ENCODE assay signal across 21 cellular contexts in the genomic region with DNA sequence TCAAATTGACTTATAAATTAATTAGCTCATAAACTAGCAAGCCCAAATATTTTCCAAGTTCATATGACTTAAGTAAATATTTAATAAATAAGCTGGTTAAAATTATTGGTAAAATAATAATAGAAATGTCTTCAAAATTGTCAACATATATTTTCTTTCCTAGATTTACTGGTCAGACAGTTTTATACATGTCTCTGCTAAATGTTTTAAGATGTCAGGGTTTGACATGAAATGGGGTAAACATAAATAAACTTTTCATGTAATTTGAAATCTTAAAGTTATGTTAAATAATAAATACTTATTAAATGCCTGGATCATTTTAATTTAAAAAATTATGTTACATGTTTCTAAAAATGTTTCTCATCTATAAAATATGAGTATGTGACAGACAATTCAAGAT. TPM values are rescaled to one million over a fixed set of nuclear protein-coding genes. Genes with fewer than 3 reads are reported as not detected.
A peak's percentile ranks its signal among the peaks of the same experiment; 100 is the strongest.
DNase-seq lines count a peak whose midpoint lies in the region; ATAC-seq, FAIRE-seq and TF ChIP-seq lines count a peak whose summit lies in the region.
"Had no signal": no experiment of that assay in that cellular context is flagged by ENCODE, and none has a peak within 500 bp of the region (broad histone marks: within the 10 kb centered on the region; RNA-seq: fewer than 3 reads in every experiment).

No MANE protein-coding gene starts in this region.

- H3K9me3 Mint-ChIP-seq in endodermal cell = peaks cover 34% of the 10 kb centered on the region

- H3K9me3 ChIP-seq in endodermal cell (ENCODE audit: control insufficient read depth, low read length) (peaks cover 45% of the 10 kb centered on the region), kidney (ENCODE audit: control insufficient read depth in 1 of 2, low read length in 2 of 2) (peaks cover 0 to 10% of the 10 kb centered on the region in 2 donors), PC-9 (ENCODE audit: insufficient read depth, low read depth) (peaks cover 8% of the 10 kb centered on the region; the same call in 1 of the 2 replicates)

- H3K79me2 ChIP-seq in KMS-11 (ENCODE audit: insufficient read depth, low read depth) = no peaks in the 10 kb centered on the region
- no peaks in the 10 kb centered on the region for H3K79me2 ChIP-seq in PC-9 (ENCODE audit: low read depth)

- FAIRE-seq in A204.1 (lab: Jason Lieb, UNC) = peak; percentile 70
- peak; percentile 85 for FAIRE-seq in kidney (lab: Jason Lieb, UNC)
- FAIRE-seq: GM12891 had no signal

- DNase-seq in endodermal cell (no peak), kidney (no peak), PC-9 (no peak), occipital lobe (lab: John Stamatoyannopoulos, UW) (no peak), G401 (ENCODE audit: low spot score) (no peak)
- DNase-seq: CD4-positive, alpha-beta memory T cell; DMS153; DMS79 treated with DMSO at 0.1 percent for 48 hours; GOT3; H7 had no signal

- no peaks in the 10 kb centered on the region for H3F3A ChIP-seq in PC-9 (ENCODE audit: insufficient read depth, low read depth)

- H3K4me3 ChIP-seq in KMS-11 (IDR thresholded peaks at IDR 0.05; ENCODE audit: insufficient read depth, low read depth, low read length) (no peak overlapping the region), endodermal cell (ENCODE audit: low read length) (peak overlapping the region; percentile 43), kidney (ENCODE audit: low read length in 2 of 2) (no peak overlapping the region), PC-9 (no peak overlapping the region)
- H3K4me3 ChIP-seq: BLaER1 had no signal

- no peak overlapping the region for H3K4me3 Mint-ChIP-seq in endodermal cell
- H3K4me3 Mint-ChIP-seq: CD14-positive monocyte; CD4-positive, alpha-beta memory T cell had no signal

- H3K27me3 Mint-ChIP-seq in endodermal cell (ENCODE audit: insufficient read depth) = no peaks in the 10 kb centered on the region

- H3K36me3 Mint-ChIP-seq in endodermal cell (ENCODE audit: low read depth) = no peaks in the 10 kb centered on the region
- H3K36me3 Mint-ChIP-seq: CD14-positive monocyte had no signal

- H3K4me2 ChIP-seq in KMS-11 = peak overlapping the region; percentile 39; the same call in 1 of the 2 replicates
- no peak overlapping the region for H3K4me2 ChIP-seq in PC-9
- H3K4me2 ChIP-seq: BLaER1 had no signal

- H3K9ac ChIP-seq in KMS-11 = no peak overlapping the region
- no peak overlapping the region for H3K9ac ChIP-seq in endodermal cell (ENCODE audit: extremely low read depth, low read length, poor library complexity, severe bottlenecking)
- no peak overlapping the region for H3K9ac ChIP-seq in kidney (ENCODE audit: low read length in 2 of 2)
- H3K9ac ChIP-seq: BLaER1 had no signal

- POLR2A ChIA-PET in PC-9 (lab: Charles Lee; ENCODE audit: unreplicated experiment) = no interaction called here

- no peaks in the 10 kb centered on the region for H3K9me2 ChIP-seq in PC-9 (ENCODE audit: insufficient read depth)

- in situ Hi-C loops in G401 (cut with HindIII; ENCODE audit: low sequenced_read_pairs) = no loop called here

- H4K20me1 ChIP-seq in KMS-11 (ENCODE audit: insufficient read depth) = no peaks in the 10 kb centered on the region
- H4K20me1 ChIP-seq in PC-9 (ENCODE audit: insufficient read depth) = no peaks in the 10 kb centered on the region
- H4K20me1 ChIP-seq: BLaER1 had no signal

- CTCF ChIA-PET in PC-9 (lab: Charles Lee) = no interaction called here

- intact Hi-C loops in kidney (cut with DNase I) = no loop called here
- intact Hi-C loops in PC-9 (cut with micrococcal nuclease; ENCODE audit: unreplicated experiment) = no loop called here

- H3K36me3 ChIP-seq in KMS-11 (ENCODE audit: insufficient read depth) (no peaks in the 10 kb centered on the region), endodermal cell (ENCODE audit: control insufficient read depth, insufficient read depth, low read length) (no peaks in the 10 kb centered on the region), kidney (ENCODE audit: control insufficient read depth in 1 of 2, insufficient read depth in 2 of 2, low read length in 2 of 2) (no peaks in the 10 kb centered on the region), PC-9 (ENCODE audit: low read depth) (no peaks in the 10 kb centered on the region)
- H3K36me3 ChIP-seq: BLaER1 had no signal

- BruUV-seq in PC-9 (replicated peaks; lab: Mats Ljungman, UMichigan) = no TSS peak

- H3K27me3 ChIP-seq in KMS-11 (ENCODE audit: insufficient read depth, low read depth) (no peaks in the 10 kb centered on the region), endodermal cell (ENCODE audit: control insufficient read depth, insufficient read depth, low read length, poor library complexity, severe bottlenecking) (no peaks in the 10 kb centered on the region), PC-9 (ENCODE audit: insufficient read depth, low read depth) (no peaks in the 10 kb centered on the region)
- H3K27me3 ChIP-seq: BLaER1 had no signal

- ATAC-seq in GM21367 (IDR thresholded peaks at IDR 0.05; ENCODE audit: unreplicated experiment) = no peak

- H3K27ac Mint-ChIP-seq in endodermal cell = no peak overlapping the region
- H3K27ac Mint-ChIP-seq: CD4-positive, alpha-beta memory T cell had no signal

- peaks cover under 1% of the 10 kb centered on the region for H3K4me1 Mint-ChIP-seq in endodermal cell
- H3K4me1 Mint-ChIP-seq: CD4-positive, alpha-beta memory T cell had no signal

- H2AFZ ChIP-seq in KMS-11 (ENCODE audit: low read depth) = no peak overlapping the region
- no peak overlapping the region for H2AFZ ChIP-seq in PC-9

- H3K4me1 ChIP-seq in KMS-11 (ENCODE audit: low read depth, poor library complexity, severe bottlenecking) (peaks cover 43% of the 10 kb centered on the region), endodermal cell (ENCODE audit: control insufficient read depth, insufficient read depth, low read length) (no peaks in the 10 kb centered on the region), kidney (ENCODE audit: control insufficient read depth in 1 of 2, insufficient read depth in 1 of 2, low read depth in 1 of 2, low read length in 2 of 2) (peaks cover 2 to 10% of the 10 kb centered on the region in 2 donors), PC-9 (replicated peaks; ENCODE audit: insufficient read depth) (no peaks in the 10 kb centered on the region)
- H3K4me1 ChIP-seq: BLaER1 had no signal

- H3K27ac ChIP-seq in KMS-11 (0 out of 2 replicates have a peak overlapping the region, but pooled peaks have one; percentile 40), endodermal cell (ENCODE audit: low read depth, low read length) (no peak overlapping the region), kidney (ENCODE audit: low read depth in 2 of 2, low read length in 2 of 2) (no peak overlapping the region), PC-9 (no peak overlapping the region)
- H3K27ac ChIP-seq: 22Rv1, BLaER1, HL-60 had no signal

- TF ChIP-seq CTCF in KMS-11 (conservative IDR thresholded peaks at IDR 0.05; ENCODE audit: low read depth, low read length) (no peak), endodermal cell (conservative IDR thresholded peaks at IDR 0.05) (no peak), kidney (IDR thresholded peaks at IDR 0.05; ENCODE audit: borderline replicate concordance, extremely low read depth, insufficient read depth) (no peak), PC-9 (conservative IDR thresholded peaks at IDR 0.05) (no peak)

RNA-seq across cellular contexts. Expression of gene CYSLTR2, which starts 18.3 kb away (rescaled TPM):
- not detected for total RNA-seq in endodermal cell
- polyA plus RNA-seq in endodermal cell (2013, experiment 1 of 2) = not detected
- 0.08 TPM for polyA plus RNA-seq in endodermal cell (2013, experiment 2 of 2)
- total RNA-seq in kidney = 1.4 TPM
- polyA plus RNA-seq in kidney (ENCODE audit: insufficient read depth, low read depth, low replicate concordance) = 1.2 TPM
- not detected in 2 replicates for total RNA-seq in PC-9 (2021)
- total RNA-seq in occipital lobe = 1.1 TPM
- total RNA-seq in G401 (2014; rRNA removed; shearing (Covaris generic)) = not detected in 2 replicates
- total RNA-seq: A673, H7, HT1080 had no signal
- polyA plus RNA-seq: AG04450 had no signal
